20 cellular contexts compared by ENCODE assay signal in genomic region chr9:99811172-99811571, GRCh38. TPM values are rescaled to one million over a fixed set of nuclear protein-coding genes. Genes with fewer than 3 reads are reported as not detected.
A peak's percentile ranks its signal among the peaks of the same experiment; 100 is the strongest.
DNase-seq lines count a peak whose midpoint lies in the region; ATAC-seq, FAIRE-seq and TF ChIP-seq lines count a peak whose summit lies in the region.
"Had no signal": no experiment of that assay in that cellular context is flagged by ENCODE, and none has a peak within 500 bp of the region (broad histone marks: within the 10 kb centered on the region; RNA-seq: fewer than 3 reads in every experiment).

No MANE protein-coding gene starts in this region.

- no peak overlapping the region for H3K4me2 ChIP-seq in smooth muscle cell
- H3K4me2 ChIP-seq: neural progenitor cell had no signal

- no peaks in the 10 kb centered on the region for H4K20me1 ChIP-seq in smooth muscle cell (ENCODE audit: low read depth)

- TF ChIP-seq CTCF in smooth muscle cell (IDR thresholded peaks at IDR 0.05; ENCODE audit: borderline replicate concordance, insufficient read depth, poor library complexity, severe bottlenecking) (no peak), brain microvascular endothelial cell (IDR thresholded peaks at IDR 0.05; ENCODE audit: low read depth, low read length, missing control alignments) (no peak)

- no peak overlapping the region for H3K27ac ChIP-seq in smooth muscle cell (ENCODE audit: low read depth)
- no peak overlapping the region for H3K27ac ChIP-seq in brain microvascular endothelial cell
- H3K27ac ChIP-seq: esophagus squamous epithelium, neural progenitor cell, thyroid gland had no signal

- 0% methylated on average over 1 of the region's 1 CpG for WGBS in smooth muscle cell (ENCODE audit: low lambda C conversion rate)

- H3K4me1 ChIP-seq in smooth muscle cell (ENCODE audit: low read depth), result no peaks in the 10 kb centered on the region
- H3K4me1 ChIP-seq: neural progenitor cell had no signal

- H3K79me2 ChIP-seq in smooth muscle cell (ENCODE audit: low read depth), result peaks cover 4% of the 10 kb centered on the region

- no peak overlapping the region for H3K4me3 ChIP-seq in smooth muscle cell
- H3K4me3 ChIP-seq in brain microvascular endothelial cell (ENCODE audit: low read depth, low read length), result no peak overlapping the region
- H3K4me3 ChIP-seq: esophagus squamous epithelium, neural progenitor cell, thyroid gland had no signal

- H3K9ac ChIP-seq in smooth muscle cell (ENCODE audit: low read depth), result no peak overlapping the region
- H3K9ac ChIP-seq: neural progenitor cell had no signal

- no peak overlapping the region for H2AFZ ChIP-seq in smooth muscle cell (ENCODE audit: low read depth)
- H2AFZ ChIP-seq: neural progenitor cell had no signal

- peak; percentile 4 for ATAC-seq in HG02610 (IDR thresholded peaks at IDR 0.05; ENCODE audit: unreplicated experiment)
- ATAC-seq in GM21423 (IDR thresholded peaks at IDR 0.05; ENCODE audit: unreplicated experiment), result no peak

- DNase-seq in ELF-1 (ENCODE audit: low read depth, low spot score) (peak; percentile 22), GM12892 (ENCODE audit: insufficient read length) (no peak), NCI-H69 (lab: John Stamatoyannopoulos, UW) (peak; percentile 61), C1 segment of cervical spinal cord (lab: John Stamatoyannopoulos, UW) (no peak), smooth muscle cell (lab: John Stamatoyannopoulos, UW; ENCODE audit: unreplicated experiment) (no peak), brain microvascular endothelial cell (no peak)
- DNase-seq: activated CD4-positive, alpha-beta memory T cell treated with anti-CD3 and anti-CD28 coated beads, Interleukin-2, amount 10 ng/mL, durations not matched to agents 7 days and 5 days; AML-193; Calu3; effector CD4-positive, alpha-beta T cell; esophagus squamous epithelium; NCI-H1417 treated with DMSO at 0.1 percent for 48 hours; NCI-H345; Right ventricle myocardium superior; stimulated activated CD4-positive, alpha-beta T cell treated with anti-CD3 and anti-CD28 coated beads, Interleukin-12 subunit alpha, Interleukin-12 subunit beta, amount 100 ng/mL, for 4 hours; thyroid gland had no signal

- H3K36me3 ChIP-seq in smooth muscle cell (ENCODE audit: low read depth) (no peaks in the 10 kb centered on the region), brain microvascular endothelial cell (replicated peaks) (no peaks in the 10 kb centered on the region)
- H3K36me3 ChIP-seq: esophagus squamous epithelium, neural progenitor cell, thyroid gland had no signal

- FAIRE-seq in GM12892 (lab: Jason Lieb, UNC), result peak; percentile 30

- no peaks in the 10 kb centered on the region for H3K9me3 ChIP-seq in smooth muscle cell (replicated peaks; ENCODE audit: low read depth)
- H3K9me3 ChIP-seq: esophagus squamous epithelium, thyroid gland had no signal

- no peaks in the 10 kb centered on the region for H3K27me3 ChIP-seq in smooth muscle cell (ENCODE audit: low read depth)
- no peaks in the 10 kb centered on the region for H3K27me3 ChIP-seq in brain microvascular endothelial cell (replicated peaks)
- H3K27me3 ChIP-seq: esophagus squamous epithelium, neural progenitor cell, thyroid gland had no signal

- H3F3A ChIP-seq in smooth muscle cell (ENCODE audit: low read depth), result no peaks in the 10 kb centered on the region

- no peak for TF ChIP-seq POLR2A in GM12892 (IDR thresholded peaks at IDR 0.05; ENCODE audit: low read depth, low read length)

- in situ Hi-C loops in brain microvascular endothelial cell (cut with HindIII; ENCODE audit: low pct_ligation_motif_present, low sequenced_read_pairs), result no loop called here

RNA-seq across cellular contexts. Expression of gene NR4A3, which starts 10.5 kb away (rescaled TPM):
- 2.1 TPM for polyA plus RNA-seq in GM12892 (2012; ENCODE audit: missing spikeins)
- total RNA-seq in smooth muscle cell, result 23.5 and 30.4 TPM in 2 replicates
- polyA plus RNA-seq in smooth muscle cell, result 7.8 and 12.8 TPM in 2 replicates
- total RNA-seq: G401 had no signal

Comparison
In these comparisons a context has a peak if more than half of its experiments do, and no peak if none do; other contexts are left out.
1. DNase-seq: peak in ELF-1 (single experiment) and NCI-H69 (single experiment); none in GM12892 (single experiment), C1 segment of cervical spinal cord (0 of 14), smooth muscle cell (single experiment) and brain microvascular endothelial cell (single experiment).